Comparison of ENCODE assay signal across 15 cellular contexts in genomic region chr13:76647550-76647949, GRCh38.
"Had no signal": no experiment of that assay in that cellular context is flagged by ENCODE, and none has a peak within 500 bp of the region (broad histone marks: within the 10 kb centered on the region; RNA-seq: fewer than 3 reads in every experiment).

No MANE protein-coding gene starts in this region.

- H3K27me3 ChIP-seq: hepatocyte, right lobe of liver, upper lobe of left lung had no signal

- H3K4me1 ChIP-seq: right lobe of liver, upper lobe of left lung had no signal

- H3K9me3 ChIP-seq: right lobe of liver, upper lobe of left lung had no signal

- ATAC-seq: effector memory CD8-positive, alpha-beta T cell; left lobe of liver; right lobe of liver; stimulated activated naive CD8-positive, alpha-beta T cell treated with anti-CD3 and anti-CD28 coated beads, Interleukin-15, amount 100 ng/mL, for 72 hours had no signal

- H3K36me3 ChIP-seq: right lobe of liver, upper lobe of left lung had no signal

- H3K27ac ChIP-seq: epithelial cell of prostate, hepatocyte, right lobe of liver, upper lobe of left lung had no signal

- H3K4me3 ChIP-seq: hepatocyte, right lobe of liver, upper lobe of left lung had no signal

- H2AFZ ChIP-seq: hepatocyte had no signal

- DNase-seq: activated CD4-positive, alpha-beta T cell treated with anti-CD3 and anti-CD28 coated beads, Interleukin-2, amount 50 U/mL, for 1 hour; activated CD8-positive, alpha-beta memory T cell treated with anti-CD3 and anti-CD28 coated beads for 24 hours; activated naive CD8-positive, alpha-beta T cell treated with anti-CD3 and anti-CD28 coated beads for 36 hours; aorta; dermis blood vessel endothelial cell; effector memory CD8-positive, alpha-beta T cell; islet precursor cell; nephron progenitor cell; right lobe of liver; stimulated activated CD4-positive, alpha-beta T cell treated with anti-CD3 and anti-CD28 coated beads, Interleukin-1b, Interleukin-23, amount 100 ng/mL, for 48 hours; stimulated activated naive CD8-positive, alpha-beta T cell treated with anti-CD3 and anti-CD28 coated beads, Interleukin-15, amount 100 ng/mL, for 72 hours; upper lobe of left lung had no signal

- H3K4me2 ChIP-seq: hepatocyte had no signal

- H3K79me2 ChIP-seq: hepatocyte had no signal
